ENCODE assay signal across 9 cellular contexts in the genomic region with DNA sequence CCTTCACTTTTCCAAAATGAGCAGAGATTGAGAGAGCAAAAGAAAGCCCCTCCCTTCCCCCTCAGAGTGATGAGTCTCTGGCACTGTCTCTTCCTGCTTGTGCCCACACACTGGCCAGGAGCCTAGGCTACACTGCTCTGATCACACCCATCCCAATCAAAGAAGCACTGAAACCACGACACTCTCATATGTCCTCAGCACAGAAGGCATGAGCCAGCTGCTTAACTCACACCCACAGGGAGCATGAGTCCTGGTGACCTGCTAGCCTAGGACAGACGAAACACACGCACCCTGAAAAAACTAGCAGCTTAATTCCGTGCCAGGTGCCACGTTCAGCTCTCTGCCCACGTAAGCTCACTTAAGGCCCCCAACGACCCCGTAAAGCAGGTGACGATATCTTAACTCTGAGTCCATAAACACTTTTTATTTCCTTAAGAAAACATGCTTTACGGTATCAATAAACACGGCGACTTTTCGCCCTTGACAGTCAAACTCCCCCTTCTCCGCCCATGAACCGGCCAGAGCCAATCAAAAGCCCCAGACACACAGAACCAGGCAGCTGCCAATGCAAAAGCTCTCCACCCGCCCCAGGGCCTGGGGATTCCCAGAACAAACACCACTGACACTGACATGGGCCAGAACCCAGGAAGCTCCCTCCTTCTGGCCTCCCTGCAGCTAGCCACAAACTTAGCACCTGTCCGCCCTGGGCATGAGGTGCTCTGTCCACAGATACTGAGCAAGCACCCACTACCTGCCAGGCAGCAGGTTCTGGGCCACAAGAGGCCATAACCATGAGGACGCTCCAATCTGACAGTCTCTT.
DNase-seq lines count a peak whose midpoint lies in the region; ATAC-seq and TF ChIP-seq lines count a peak whose summit lies in the region.
"Had no signal": no experiment of that assay in that cellular context is flagged by ENCODE, and none has a peak within 500 bp of the region (broad histone marks: within the 10 kb centered on the region; RNA-seq: fewer than 3 reads in every experiment).

No MANE protein-coding gene starts in this region.

- no peak for TF ChIP-seq POLR2A in right lobe of liver (IDR thresholded peaks at IDR 0.05)

- no peaks in the 10 kb centered on the region for H3K27me3 Mint-ChIP-seq in activated naive CD8-positive, alpha-beta T cell treated with anti-CD3 and anti-CD28 coated beads, Interleukin-2, amount 10 ng/mL, durations not matched to agents 7 days and 5 days
- no peaks in the 10 kb centered on the region for H3K27me3 Mint-ChIP-seq in activated naive CD8-positive, alpha-beta T cell treated with anti-CD3 and anti-CD28 coated beads for 36 hours

- H3K36me3 ChIP-seq in right lobe of liver = peaks cover 6 to 58% (median 26%) of the 10 kb centered on the region in 4 donors

- H3K27ac Mint-ChIP-seq in activated naive CD8-positive, alpha-beta T cell treated with anti-CD3 and anti-CD28 coated beads, Interleukin-2, amount 10 ng/mL, durations not matched to agents 7 days and 5 days = peak overlapping the region; percentile 0
- H3K27ac Mint-ChIP-seq in activated naive CD8-positive, alpha-beta T cell treated with anti-CD3 and anti-CD28 coated beads for 36 hours = no peak overlapping the region

- H3K27ac ChIP-seq in dorsolateral prefrontal cortex = peak overlapping the region in 4 of 59 donors; percentile 1 to 48 (median 6)
- peak overlapping the region in 2 of 3 donors; percentile 0 to 13 for H3K27ac ChIP-seq in right lobe of liver

- peaks cover 4% of the 10 kb centered on the region for H3K4me1 Mint-ChIP-seq in activated naive CD8-positive, alpha-beta T cell treated with anti-CD3 and anti-CD28 coated beads, Interleukin-2, amount 10 ng/mL, durations not matched to agents 7 days and 5 days
- peaks cover 8% of the 10 kb centered on the region for H3K4me1 Mint-ChIP-seq in activated naive CD8-positive, alpha-beta T cell treated with anti-CD3 and anti-CD28 coated beads for 36 hours

- no peak overlapping the region for H3K4me3 Mint-ChIP-seq in activated naive CD8-positive, alpha-beta T cell treated with anti-CD3 and anti-CD28 coated beads, Interleukin-2, amount 10 ng/mL, durations not matched to agents 7 days and 5 days
- H3K4me3 Mint-ChIP-seq in activated naive CD8-positive, alpha-beta T cell treated with anti-CD3 and anti-CD28 coated beads for 36 hours = no peak overlapping the region

- DNase-seq in activated naive CD8-positive, alpha-beta T cell treated with anti-CD3 and anti-CD28 coated beads, Interleukin-2, amount 10 ng/mL, durations not matched to agents 7 days and 5 days = no peak
- DNase-seq in activated naive CD8-positive, alpha-beta T cell treated with anti-CD3 and anti-CD28 coated beads for 36 hours = no peak
- DNase-seq in dorsolateral prefrontal cortex (peak in 6 of 10 donors; percentile 37 to 67 (median 50)), right lobe of liver (peak; percentile 74 to 80 (median 77)), GF-D8 (lab: John Stamatoyannopoulos, UW) (no peak), DMS114 treated with DMSO at 0.1 percent for 48 hours (lab: John Stamatoyannopoulos, UW; ENCODE audit: unreplicated experiment) (no peak)
- no peak for DNase-seq in effector CD8-positive, alpha-beta T cell (lab: John Stamatoyannopoulos, UW)
- DNase-seq: Calu3 had no signal

- POLR2A ChIA-PET in activated naive CD8-positive, alpha-beta T cell treated with anti-CD3 and anti-CD28 coated beads, Interleukin-2, amount 10 ng/mL, durations not matched to agents 7 days and 5 days (lab: Charles Lee) = no interaction called here

- WGBS in right lobe of liver (ENCODE audit: insufficient coverage, low coverage, low lambda C conversion rate, missing lambda C conversion rate) = 10% methylated on average over 15 of the region's 18 CpGs

- TF ChIP-seq CTCF in dorsolateral prefrontal cortex (IDR thresholded peaks at IDR 0.05 in 54 of 56, conservative IDR thresholded peaks at IDR 0.05 in 2 of 56; ENCODE audit: low read depth in 1 of 56, partially characterized antibody in 56 of 56) = no peak
- no peak for TF ChIP-seq CTCF in right lobe of liver (IDR thresholded peaks at IDR 0.05)

- H3K4me1 ChIP-seq in right lobe of liver = peaks cover 2 to 25% (median 14%) of the 10 kb centered on the region in 4 donors

- H3K27me3 ChIP-seq in dorsolateral prefrontal cortex (no peaks in the 10 kb centered on the region), right lobe of liver (no peaks in the 10 kb centered on the region)

- no peaks in the 10 kb centered on the region for H3K9me3 Mint-ChIP-seq in activated naive CD8-positive, alpha-beta T cell treated with anti-CD3 and anti-CD28 coated beads, Interleukin-2, amount 10 ng/mL, durations not matched to agents 7 days and 5 days
- no peaks in the 10 kb centered on the region for H3K9me3 Mint-ChIP-seq in activated naive CD8-positive, alpha-beta T cell treated with anti-CD3 and anti-CD28 coated beads for 36 hours

- ATAC-seq in activated naive CD8-positive, alpha-beta T cell treated with anti-CD3 and anti-CD28 coated beads, Interleukin-2, amount 10 ng/mL, durations not matched to agents 7 days and 5 days (ENCODE audit: low read depth) = no peak
- ATAC-seq in right lobe of liver (peak; percentile 77 to 91 (median 82)), HG03139 (IDR thresholded peaks at IDR 0.05; ENCODE audit: unreplicated experiment) (no peak)

- H3K4me3 ChIP-seq in dorsolateral prefrontal cortex (peak overlapping the region in 8 of 59 donors; percentile 4 to 35 (median 14)), right lobe of liver (no peak overlapping the region)

- intact Hi-C loops in dorsolateral prefrontal cortex (cut with DNase I) (no loop called here), right lobe of liver (cut with DNase I) (no loop called here)

- no peaks in the 10 kb centered on the region for H3K9me3 ChIP-seq in right lobe of liver

- peaks cover 24% of the 10 kb centered on the region for H3K36me3 Mint-ChIP-seq in activated naive CD8-positive, alpha-beta T cell treated with anti-CD3 and anti-CD28 coated beads, Interleukin-2, amount 10 ng/mL, durations not matched to agents 7 days and 5 days
- H3K36me3 Mint-ChIP-seq in activated naive CD8-positive, alpha-beta T cell treated with anti-CD3 and anti-CD28 coated beads for 36 hours = peaks cover 9% of the 10 kb centered on the region

Comparison
In these comparisons a context has a peak if more than half of its experiments do, and no peak if none do; other contexts are left out.
1. ATAC-seq: peak in right lobe of liver (4 of 4); none in activated naive CD8-positive, alpha-beta T cell treated with anti-CD3 and anti-CD28 coated beads, Interleukin-2, amount 10 ng/mL, durations not matched to agents 7 days and 5 days (single experiment) and HG03139 (single experiment).
2. DNase-seq: peak in dorsolateral prefrontal cortex (6 of 10) and right lobe of liver (3 of 3); none in activated naive CD8-positive, alpha-beta T cell treated with anti-CD3 and anti-CD28 coated beads, Interleukin-2, amount 10 ng/mL, durations not matched to agents 7 days and 5 days (single experiment), activated naive CD8-positive, alpha-beta T cell treated with anti-CD3 and anti-CD28 coated beads for 36 hours (single experiment), GF-D8 (single experiment), DMS114 treated with DMSO at 0.1 percent for 48 hours (single experiment) and effector CD8-positive, alpha-beta T cell (single experiment).